ENCODE assay signal across 8 cellular contexts in the genomic region with DNA sequence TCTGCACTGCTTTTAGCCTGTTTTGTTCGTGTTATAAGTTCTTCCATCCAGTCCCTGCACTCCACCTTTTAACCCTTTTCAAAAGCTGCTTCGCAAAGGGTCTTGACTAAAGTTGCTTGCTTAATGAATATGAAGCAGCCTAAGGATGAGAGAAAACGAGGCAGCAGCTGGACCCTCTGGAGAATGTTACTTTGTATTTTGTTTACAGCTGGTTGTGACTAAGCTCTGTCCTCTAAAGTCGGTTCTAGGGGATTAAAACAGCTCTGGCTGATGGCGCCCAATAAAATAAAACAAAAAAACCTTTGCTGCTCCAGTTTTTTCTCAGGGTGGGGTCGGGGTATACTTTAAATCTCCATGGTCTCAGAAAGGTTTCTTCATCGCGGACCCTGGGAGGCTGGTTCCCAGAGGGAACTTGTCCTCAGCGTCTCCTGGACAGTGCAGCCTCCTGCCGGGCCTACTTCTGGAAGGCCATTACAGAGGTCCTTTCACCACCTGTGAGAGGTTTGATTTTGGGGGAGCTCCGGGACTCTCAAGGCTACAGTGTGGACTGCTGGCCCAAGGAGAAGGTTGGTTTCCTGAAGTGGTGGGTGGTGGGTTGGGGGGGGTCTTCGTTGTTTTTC. TPM values are rescaled to one million over a fixed set of nuclear protein-coding genes. Genes with fewer than 3 reads are reported as not detected.
A peak's percentile ranks its signal among the peaks of the same experiment; 100 is the strongest.
DNase-seq lines count a peak whose midpoint lies in the region; ATAC-seq and TF ChIP-seq lines count a peak whose summit lies in the region.

No MANE protein-coding gene starts in this region.

- TF ChIP-seq CTCF in RWPE1 (conservative IDR thresholded peaks at IDR 0.05; ENCODE audit: low read depth) (no peak), esophagus squamous epithelium (IDR thresholded peaks at IDR 0.05) (no peak), parathyroid adenoma (IDR thresholded peaks at IDR 0.05) (no peak)

- ATAC-seq in HG02884 (IDR thresholded peaks at IDR 0.05; ENCODE audit: unreplicated experiment) = no peak
- ATAC-seq in HG03175 (IDR thresholded peaks at IDR 0.05; ENCODE audit: unreplicated experiment) = no peak
- no peak for ATAC-seq in HG02759 (IDR thresholded peaks at IDR 0.05; ENCODE audit: unreplicated experiment)

- peaks cover 31% of the 10 kb centered on the region for H3K79me2 ChIP-seq in parathyroid adenoma

- DNase-seq in NCI-H2171 treated with DMSO at 0.1 percent for 48 hours (lab: John Stamatoyannopoulos, UW) (peak; percentile 35), NCI-H2171 (lab: John Stamatoyannopoulos, UW) (no peak), RWPE1 (ENCODE audit: low spot score) (no peak), esophagus squamous epithelium (lab: John Stamatoyannopoulos, UW) (no peak)

- no peaks in the 10 kb centered on the region for H3K27me3 ChIP-seq in esophagus squamous epithelium
- H3K27me3 ChIP-seq in parathyroid adenoma (ENCODE audit: control insufficient read depth, insufficient read depth, low read length) = no peaks in the 10 kb centered on the region

- intact Hi-C loops in esophagus squamous epithelium (cut with DNase I) = no loop called here

- peak overlapping the region; percentile 88 for H3K27ac ChIP-seq in RWPE1
- H3K27ac ChIP-seq in esophagus squamous epithelium = peak overlapping the region; percentile 79 to 95 (median 89)
- H3K27ac ChIP-seq in parathyroid adenoma = peak overlapping the region; percentile 63

- H3K9me3 ChIP-seq in esophagus squamous epithelium (no peaks in the 10 kb centered on the region), parathyroid adenoma (ENCODE audit: control insufficient read depth, low read length) (no peaks in the 10 kb centered on the region)

- H3K4me2 ChIP-seq in parathyroid adenoma (ENCODE audit: low read length) = peak overlapping the region; percentile 84

- H3K36me3 ChIP-seq in esophagus squamous epithelium (peaks cover 5 to 57% (median 11%) of the 10 kb centered on the region in 3 donors), parathyroid adenoma (ENCODE audit: control insufficient read depth, insufficient read depth, low read length) (no peaks in the 10 kb centered on the region)

- peaks cover 39 to 61% (median 50%) of the 10 kb centered on the region in 3 donors for H3K4me1 ChIP-seq in esophagus squamous epithelium
- H3K4me1 ChIP-seq in parathyroid adenoma = peaks cover 8% of the 10 kb centered on the region

- H3K4me3 ChIP-seq in esophagus squamous epithelium (peak overlapping the region; percentile 60 to 89 (median 84)), parathyroid adenoma (ENCODE audit: low read depth, low read length) (peak overlapping the region; percentile 49)

- WGBS in esophagus squamous epithelium, 2 donors = 41 to 53% methylated on average over 9 to 12 of the region's 12 CpGs

- peak overlapping the region; percentile 68 for H2AFZ ChIP-seq in parathyroid adenoma

- H3K9ac ChIP-seq in parathyroid adenoma = no peak overlapping the region

- POLR2A ChIA-PET in RWPE1 (lab: Yijun Ruan, JAX; ENCODE audit: low non-redundant PET) = interaction anchor here (0.6 to 2.4 kb wide), 5 partner anchors 8 to 80 kb away, joined by 3 to 16 read pairs (median 3); a partner anchor contains a TSS

- no peak for TF ChIP-seq POLR2A in esophagus squamous epithelium (IDR thresholded peaks at IDR 0.05)

- CTCF ChIA-PET in RWPE1 (lab: Yijun Ruan, JAX) = interaction anchor here (0.9 to 1.0 kb wide), 2 partner anchors 48 to 75 kb away, joined by 3 read pairs; no protein-coding TSS in a partner anchor

RNA-seq across cellular contexts. Expression of a gene that starts 0.8 kb away (rescaled TPM):
- 10 to 100 TPM; 68.6 to 89.6 (median 80.3) TPM for total RNA-seq in esophagus squamous epithelium

RNA-seq across cellular contexts. Expression of a gene that starts 21.2 kb away (rescaled TPM):
- 10 to 100 TPM; 37.0 to 61.5 (median 38.0) TPM for total RNA-seq in esophagus squamous epithelium

RNA-seq across cellular contexts. Expression of a gene that starts 40.0 kb away (rescaled TPM):
- total RNA-seq in esophagus squamous epithelium = 10 to 100 TPM in 2 of 4 donors, 1 to 10 TPM in 2; 8.4 to 16.4 (median 9.2) TPM

RNA-seq across cellular contexts. Expression of a gene that starts 44.7 kb away (rescaled TPM):
- total RNA-seq in esophagus squamous epithelium = 10 to 100 TPM; 12.7 to 27.5 (median 21.2) TPM

RNA-seq across cellular contexts. Expression of a gene that starts 44.8 kb away (rescaled TPM):
- total RNA-seq in esophagus squamous epithelium = under 1 TPM; 0.09 to 0.40 (median 0.21) TPM
